Comparison of ENCODE assay signal across 33 cellular contexts in genomic region chr1:207045466-207045865, GRCh38. TPM values are rescaled to one million over a fixed set of nuclear protein-coding genes. Genes with fewer than 3 reads are reported as not detected.
DNase-seq lines count a peak whose midpoint lies in the region; TF ChIP-seq lines count a peak whose summit lies in the region.
"Had no signal": no experiment of that assay in that cellular context is flagged by ENCODE, and none has a peak within 500 bp of the region (broad histone marks: within the 10 kb centered on the region; RNA-seq: fewer than 3 reads in every experiment).

No MANE protein-coding gene starts in this region.

- H3F3A ChIP-seq in GM23248 (ENCODE audit: insufficient read depth) (peaks cover 11% of the 10 kb centered on the region), neural cell (ENCODE audit: insufficient read depth, low read length, poor library complexity, severe bottlenecking) (peaks cover 3% of the 10 kb centered on the region)

- TF ChIP-seq RAD21 in neural cell (conservative IDR thresholded peaks at IDR 0.05): no peak

- H3K9me3 ChIP-seq in GM23248 (ENCODE audit: low read depth) (no peaks in the 10 kb centered on the region), adipocyte (ENCODE audit: control insufficient read depth, low read length) (no peaks in the 10 kb centered on the region), neural cell (ENCODE audit: low read length) (no peaks in the 10 kb centered on the region)
- H3K9me3 ChIP-seq: esophagus squamous epithelium, gastroesophageal sphincter, HAP-1, upper lobe of left lung had no signal

- in situ Hi-C loops in GM23248 (cut with MboI): no loop called here

- H3K4me1 ChIP-seq in GM23248 (ENCODE audit: insufficient read depth) (peaks cover 36% of the 10 kb centered on the region), adipocyte (ENCODE audit: control insufficient read depth, insufficient read depth, low read length) (peaks cover 34% of the 10 kb centered on the region)
- H3K4me1 ChIP-seq: BLaER1 treated with 17β-estradiol and CSF1 and Interleukin-3, amounts not matched to agents 10 nM and 100 nM; HAP-1 had no signal

- 59 to 72% methylated on average over 2 of the region's 2 CpGs for WGBS in GM23248 (ENCODE audit: low coverage in 1 of 2, low lambda C conversion rate in 2 of 2, missing lambda C conversion rate in 2 of 2), 2 experiments

- H3K9ac ChIP-seq in GM23248 (no peak overlapping the region), adipocyte (ENCODE audit: low read length) (no peak overlapping the region), neural cell (ENCODE audit: low read length) (no peak overlapping the region)
- H3K9ac ChIP-seq: BLaER1 treated with 17β-estradiol and CSF1 and Interleukin-3, amounts not matched to agents 10 nM and 100 nM had no signal

- DNase-seq in GM23248 (peak; percentile 15), adipocyte (ENCODE audit: low read depth) (peak; percentile 68), NOMO-1 treated with DMSO at 0.1 percent for 48 hours (lab: John Stamatoyannopoulos, UW; ENCODE audit: unreplicated experiment) (no peak), NCI-H2171 (lab: John Stamatoyannopoulos, UW) (no peak), substantia nigra (lab: John Stamatoyannopoulos, UW) (no peak)
- DNase-seq: activated CD4-positive, alpha-beta T cell treated with anti-CD3 and anti-CD28 coated beads for 48 hours; activated naive CD4-positive, alpha-beta T cell treated with anti-CD3 and anti-CD28 coated beads, Interleukin-2, amount 50 U/mL, for 16 hours; amniotic stem cell; brain microvascular endothelial cell; DMS153; esophagus squamous epithelium; natural killer cell; NCI-H1417 treated with DMSO at 0.1 percent for 48 hours; NCI-H2081; NCI-H345; NCI-H774; SW 1271; T1000; upper lobe of left lung had no signal

- no peak for TF ChIP-seq EP300 in neural cell (conservative IDR thresholded peaks at IDR 0.05; ENCODE audit: poor library complexity, severe bottlenecking)

- no peak overlapping the region for H3K4me3 ChIP-seq in GM23248
- H3K4me3 ChIP-seq in adipocyte (ENCODE audit: low read length): no peak overlapping the region
- peak overlapping the region; percentile 37 for H3K4me3 ChIP-seq in neural cell (ENCODE audit: low read length)
- H3K4me3 ChIP-seq: BLaER1 treated with 17β-estradiol and CSF1 and Interleukin-3, amounts not matched to agents 10 nM and 100 nM; esophagus squamous epithelium; gastroesophageal sphincter; HAP-1; hepatocyte; lung; upper lobe of left lung had no signal

- no peak for TF ChIP-seq CTCF in neural cell (IDR thresholded peaks at IDR 0.05; ENCODE audit: poor library complexity, severe bottlenecking)

- peak overlapping the region; percentile 27 for H3K4me2 ChIP-seq in GM23248 (ENCODE audit: unreplicated experiment)
- no peak overlapping the region for H3K4me2 ChIP-seq in neural cell (ENCODE audit: low read length)
- H3K4me2 ChIP-seq: BLaER1 treated with 17β-estradiol and CSF1 and Interleukin-3, amounts not matched to agents 10 nM and 100 nM had no signal

- peaks cover 64% of the 10 kb centered on the region for H3K79me2 ChIP-seq in GM23248 (ENCODE audit: insufficient read depth)
- peaks cover 44% of the 10 kb centered on the region for H3K79me2 ChIP-seq in neural cell (replicated peaks; ENCODE audit: insufficient read depth, low read length)

- H2AFZ ChIP-seq in GM23248 (no peak overlapping the region), neural cell (ENCODE audit: low read depth, low read length) (no peak overlapping the region)
- H2AFZ ChIP-seq: hepatocyte had no signal

- H3K27me3 ChIP-seq in GM23248 (replicated peaks; ENCODE audit: insufficient read depth): no peaks in the 10 kb centered on the region
- no peaks in the 10 kb centered on the region for H3K27me3 ChIP-seq in adipocyte (replicated peaks; ENCODE audit: control insufficient read depth, insufficient read depth, low read length)
- H3K27me3 ChIP-seq in neural cell (ENCODE audit: insufficient read depth, low read depth, low read length): no peaks in the 10 kb centered on the region
- H3K27me3 ChIP-seq: brain microvascular endothelial cell, esophagus squamous epithelium, gastroesophageal sphincter, hepatocyte, upper lobe of left lung had no signal

- no peaks in the 10 kb centered on the region; the same call in 1 of the 2 replicates for H4K20me1 ChIP-seq in GM23248 (ENCODE audit: insufficient read depth)
- no peaks in the 10 kb centered on the region for H4K20me1 ChIP-seq in neural cell (ENCODE audit: insufficient read depth)
- H4K20me1 ChIP-seq: BLaER1 treated with 17β-estradiol and CSF1 and Interleukin-3, amounts not matched to agents 10 nM and 100 nM had no signal

- peaks cover 28% of the 10 kb centered on the region for H3K36me3 ChIP-seq in GM23248 (ENCODE audit: low read depth)
- H3K36me3 ChIP-seq in adipocyte (ENCODE audit: control insufficient read depth, insufficient read depth, low read length, severe bottlenecking): peaks cover 15% of the 10 kb centered on the region
- H3K36me3 ChIP-seq in neural cell (ENCODE audit: insufficient read depth, low read length): peaks cover 6% of the 10 kb centered on the region
- H3K36me3 ChIP-seq: BLaER1 treated with 17β-estradiol and CSF1 and Interleukin-3, amounts not matched to agents 10 nM and 100 nM; HAP-1 had no signal

- H3K27ac ChIP-seq in GM23248: no peak overlapping the region
- H3K27ac ChIP-seq in neural cell (ENCODE audit: low read length): no peak overlapping the region
- no peak overlapping the region for H3K27ac ChIP-seq in substantia nigra (ENCODE audit: low read depth, low read length, poor library complexity, severe bottlenecking)
- H3K27ac ChIP-seq: BLaER1 treated with 17β-estradiol and CSF1 and Interleukin-3, amounts not matched to agents 10 nM and 100 nM; brain microvascular endothelial cell; esophagus squamous epithelium; gastroesophageal sphincter; hepatocyte; HL-60; upper lobe of left lung had no signal

- no peaks in the 10 kb centered on the region for H3K9me2 ChIP-seq in GM23248 (ENCODE audit: insufficient read depth)
- no peaks in the 10 kb centered on the region for H3K9me2 ChIP-seq in neural cell (ENCODE audit: insufficient read depth, low read length)

TF ChIP-seq in neural cell, 6 proteins besides CTCF, POLR2A, EP300 and RAD21:
- TF ChIP-seq SMC3 (conservative IDR thresholded peaks at IDR 0.05; ENCODE audit: poor library complexity) (no peak), POLR2AphosphoS5 (IDR thresholded peaks at IDR 0.05) (no peak), EZH2 (IDR thresholded peaks at IDR 0.05; ENCODE audit: borderline replicate concordance, insufficient read depth, low read length, poor library complexity, severe bottlenecking) (no peak), REST (IDR thresholded peaks at IDR 0.05; ENCODE audit: borderline replicate concordance) (no peak)
TF ChIP-seq in neural cell: peak in this region for 0.

RNA-seq across cellular contexts. Expression of gene YOD1, which starts 5.5 kb away (rescaled TPM):
- total RNA-seq in GM23248 (2014; rRNA removed; shearing (Covaris generic)): 6.7 and 7.8 TPM in 2 replicates
- polyA plus RNA-seq in GM23248 (2016; fragmentation: Nextera tagmentation; extraction: Ambion mirVana) (2.4 TPM in 2 replicates), neural cell (9.3 and 9.9 TPM in 2 replicates)
- polyA minus RNA-seq in neural cell: 27.8 and 33.0 TPM in 2 replicates

RNA-seq across cellular contexts. Expression of gene PFKFB2, which starts 7.6 kb away (rescaled TPM):
- 3.7 and 4.2 TPM in 2 replicates for total RNA-seq in GM23248 (2014; rRNA removed; shearing (Covaris generic))
- 1.2 and 1.6 TPM in 2 replicates for polyA plus RNA-seq in GM23248 (2016; fragmentation: Nextera tagmentation; extraction: Ambion mirVana)
- polyA plus RNA-seq in neural cell: 9.3 and 9.8 TPM in 2 replicates
- polyA minus RNA-seq in neural cell: 11.9 and 13.1 TPM in 2 replicates

RNA-seq across cellular contexts. Expression of gene C1orf116, which starts 12.9 kb away (rescaled TPM):
- total RNA-seq in GM23248 (2014; rRNA removed; shearing (Covaris generic)): not detected in 2 replicates
- polyA plus RNA-seq in GM23248 (2016; fragmentation: Nextera tagmentation; extraction: Ambion mirVana) (not detected in 2 replicates), neural cell (not detected in 2 replicates)
- not detected in 2 replicates for polyA minus RNA-seq in neural cell
- total RNA-seq: activated T-helper 17 cell treated with anti-CD3 and anti-CD28 coated beads, Interleukin-2, amount 50 U/mL, for 72 hours; dermis microvascular lymphatic vessel endothelial cell had no signal
- polyA plus RNA-seq: AG04450 had no signal

RNA-seq across cellular contexts. Expression of gene C4BPB, which starts 43.2 kb away (rescaled TPM):
- total RNA-seq in GM23248 (2014; rRNA removed; shearing (Covaris generic)): not detected in 2 replicates
- polyA plus RNA-seq in GM23248 (2016; fragmentation: Nextera tagmentation; extraction: Ambion mirVana): not detected in 2 replicates
- polyA plus RNA-seq in neural cell: not detected in 2 replicates
- polyA minus RNA-seq in neural cell: not detected in 2 replicates
- total RNA-seq: cerebellum, natural killer cell, pulmonary artery endothelial cell, RPMI7951 had no signal
- polyA plus RNA-seq: AG04450 had no signal

RNA-seq across cellular contexts. Expression of gene C4BPA, which starts 58.6 kb away (rescaled TPM):
- not detected in 2 replicates for total RNA-seq in GM23248 (2014; rRNA removed; shearing (Covaris generic))
- polyA plus RNA-seq in GM23248 (2016; fragmentation: Nextera tagmentation; extraction: Ambion mirVana): not detected in 2 replicates
- polyA plus RNA-seq in neural cell: not detected in 2 replicates
- polyA minus RNA-seq in neural cell: not detected in 2 replicates
- total RNA-seq: activated T-helper 17 cell treated with anti-CD3 and anti-CD28 coated beads, Interleukin-2, amount 50 U/mL, for 72 hours; cerebellum; dermis microvascular lymphatic vessel endothelial cell; natural killer cell; pulmonary artery endothelial cell; RPMI7951; subcutaneous adipose tissue had no signal
- polyA plus RNA-seq: AG04450 had no signal

Comparison
In these comparisons a context has a peak if more than half of its experiments do, and no peak if none do; other contexts are left out.
1. DNase-seq: peak in GM23248 (single experiment) and adipocyte (single experiment); none in NOMO-1 treated with DMSO at 0.1 percent for 48 hours (single experiment), NCI-H2171 (single experiment) and substantia nigra (0 of 49).